17 cellular contexts compared by ENCODE assay signal in the genomic region with DNA sequence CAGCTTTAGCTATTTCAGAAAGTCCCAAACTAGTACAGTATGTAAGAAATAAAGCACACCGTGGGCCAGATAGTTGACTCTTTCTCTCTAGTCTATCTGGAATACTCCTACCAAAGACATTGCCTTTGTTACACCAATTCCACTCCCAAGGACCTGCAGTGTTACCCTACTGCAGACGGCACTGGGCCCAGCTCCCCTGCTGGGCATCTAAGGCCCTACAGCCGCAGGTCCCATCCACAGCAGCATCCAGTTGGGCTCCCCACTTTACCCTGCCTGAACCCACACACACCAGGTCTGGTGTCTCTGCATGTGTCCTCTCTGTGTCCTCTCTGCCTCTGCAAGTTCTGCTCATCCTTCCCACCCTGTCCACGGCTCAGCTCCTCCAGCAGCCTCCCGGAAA. TPM values are rescaled to one million over a fixed set of nuclear protein-coding genes. Genes with fewer than 3 reads are reported as not detected.
A peak's percentile ranks its signal among the peaks of the same experiment; 100 is the strongest.
DNase-seq lines count a peak whose midpoint lies in the region; ATAC-seq, FAIRE-seq and TF ChIP-seq lines count a peak whose summit lies in the region.
"Had no signal": no experiment of that assay in that cellular context is flagged by ENCODE, and none has a peak within 500 bp of the region (broad histone marks: within the 10 kb centered on the region; RNA-seq: fewer than 3 reads in every experiment).

No MANE protein-coding gene starts in this region.

- no peak overlapping the region for H3K4me2 ChIP-seq in HepG2 (ENCODE audit: low read depth, low read length)

- no peak for FAIRE-seq in HepG2 (lab: Jason Lieb, UNC)

- H3K27ac Mint-ChIP-seq in glutamatergic neuron (ENCODE audit: unreplicated experiment): no peak overlapping the region

- H3K9me3 Mint-ChIP-seq in glutamatergic neuron (ENCODE audit: unreplicated experiment): peaks cover 2% of the 10 kb centered on the region
- H3K9me3 Mint-ChIP-seq: activated naive CD4-positive, alpha-beta T cell treated with anti-CD3 and anti-CD28 coated beads for 36 hours had no signal

- H3K9me3 ChIP-seq in HepG2 (ENCODE audit: low read length) (no peaks in the 10 kb centered on the region), right lobe of liver (no peaks in the 10 kb centered on the region)
- H3K9me3 ChIP-seq: esophagus squamous epithelium had no signal

- H3K36me3 Mint-ChIP-seq in glutamatergic neuron (ENCODE audit: unreplicated experiment): no peaks in the 10 kb centered on the region

- ATAC-seq in HepG2 (peak; percentile 72), right lobe of liver (no peak), GM18909 (IDR thresholded peaks at IDR 0.05; ENCODE audit: poor library complexity, unreplicated experiment) (no peak)
- ATAC-seq: Panc1 had no signal

- TF ChIP-seq EP300 in HepG2 (IDR thresholded peaks at IDR 0.05; ENCODE audit: low read depth in 2 of 2, low read length in 2 of 2) (no peak), HepG2 (CRISPR knock-in tag; IDR thresholded peaks at IDR 0.05; ENCODE audit: borderline replicate concordance) (no peak)

- POLR2A ChIA-PET in HepG2 (lab: Yijun Ruan, JAX): no interaction called here

- no peaks in the 10 kb centered on the region for H3K79me2 ChIP-seq in HepG2 (ENCODE audit: insufficient read depth, low read length)

- in situ Hi-C loops in HepG2 (cut with HindIII; ENCODE audit: extremely low pct_ligation_motif_present, low pct_unique_long_range_greater_than_20kb): no loop called here

- no peaks in the 10 kb centered on the region for H3K27me3 ChIP-seq in HepG2 (ENCODE audit: control insufficient read depth in 1 of 2, insufficient read depth in 2 of 2, low read length in 2 of 2)
- H3K27me3 ChIP-seq in right lobe of liver: no peaks in the 10 kb centered on the region
- H3K27me3 ChIP-seq: esophagus squamous epithelium had no signal

- no peak overlapping the region for H2AFZ ChIP-seq in HepG2 (ENCODE audit: low read length)
- H2AFZ ChIP-seq: parathyroid adenoma had no signal

- 100% methylated on average over 5 of the region's 5 CpGs for WGBS in HepG2 (ENCODE audit: low lambda C conversion rate)
- WGBS in right lobe of liver (ENCODE audit: insufficient coverage, low coverage, low lambda C conversion rate, missing lambda C conversion rate): 71% methylated on average over 3 of the region's 5 CpGs

- H3K4me3 Mint-ChIP-seq in glutamatergic neuron (ENCODE audit: unreplicated experiment): no peak overlapping the region
- H3K4me3 Mint-ChIP-seq: activated naive CD4-positive, alpha-beta T cell treated with anti-CD3 and anti-CD28 coated beads for 36 hours had no signal

- CTCF ChIA-PET in HepG2 (lab: Yijun Ruan, JAX; ENCODE audit: low intra/inter-chr PET ratio, low total read pairs): no interaction called here

- no peak for DNase-seq in HepG2 (ENCODE audit: low spot score)
- no peak for DNase-seq in right lobe of liver
- DNase-seq in glutamatergic neuron: no peak
- DNase-seq in retina: no peak
- no peak for DNase-seq in NCI-H774 (lab: John Stamatoyannopoulos, UW)
- no peak for DNase-seq in HT-29 (ENCODE audit: low spot score)
- DNase-seq: activated CD4-positive, alpha-beta T cell treated with anti-CD3 and anti-CD28 coated beads, Interleukin-2, amount 50 U/mL, for 48 hours; activated naive CD4-positive, alpha-beta T cell treated with anti-CD3 and anti-CD28 coated beads for 36 hours; cerebellar nuclear complex; esophagus squamous epithelium; NCI-H1417; NCI-H446 had no signal

- intact Hi-C loops in HepG2 (cut with micrococcal nuclease; ENCODE audit: unreplicated experiment): no loop called here
- intact Hi-C loops in right lobe of liver (cut with DNase I): no loop called here

- no peak for TF ChIP-seq CTCF in HepG2 (CRISPR knock-in tag; IDR thresholded peaks at IDR 0.05)
- no peak for TF ChIP-seq CTCF in right lobe of liver (IDR thresholded peaks at IDR 0.05)
- 0 out of 2 replicates have a peak, but pooled peaks have one; percentile 16 for TF ChIP-seq CTCF in VCaP (conservative IDR thresholded peaks at IDR 0.05)
- peak; percentile 11 for TF ChIP-seq CTCF in glutamatergic neuron (IDR thresholded peaks at IDR 0.05; ENCODE audit: partially characterized antibody, unreplicated experiment)

- H3K27ac ChIP-seq in HepG2 (ENCODE audit: extremely low read length, insufficient read depth, low read length) (no peak overlapping the region), right lobe of liver (no peak overlapping the region), VCaP (no peak overlapping the region)
- H3K27ac ChIP-seq: parathyroid adenoma had no signal

- H3K36me3 ChIP-seq in HepG2 (replicated peaks in 1 of 2; ENCODE audit: control insufficient read depth in 1 of 2, insufficient read depth in 2 of 2, low read length in 2 of 2): peaks cover 56 to 87% of the 10 kb centered on the region in 2 experiments
- H3K36me3 ChIP-seq in right lobe of liver: peaks cover 0 to 63% (median 31%) of the 10 kb centered on the region in 4 donors

- TF ChIP-seq RAD21 in HepG2 (CRISPR knock-in tag; IDR thresholded peaks at IDR 0.05): no peak

- no TSS peak for BruUV-seq in HepG2 (replicated peaks; lab: Mats Ljungman, UMichigan)

- H3K4me1 Mint-ChIP-seq in glutamatergic neuron (ENCODE audit: low read depth, unreplicated experiment): peaks cover 5% of the 10 kb centered on the region

- H4K20me1 ChIP-seq in HepG2 (ENCODE audit: insufficient read depth, low read length): peaks cover 11% of the 10 kb centered on the region; the same call in 1 of the 2 replicates

- H3K27me3 Mint-ChIP-seq in glutamatergic neuron (ENCODE audit: unreplicated experiment): peaks cover 6% of the 10 kb centered on the region

- no peak overlapping the region for H3K9ac ChIP-seq in HepG2 (ENCODE audit: insufficient read depth, low read depth, low read length)
- H3K9ac ChIP-seq: parathyroid adenoma had no signal

- H3K4me1 ChIP-seq in HepG2 (ENCODE audit: insufficient read depth, low read length) (peaks cover 4% of the 10 kb centered on the region), right lobe of liver (peaks cover 0 to 29% (median 10%) of the 10 kb centered on the region in 4 donors)

- H3K4me3 ChIP-seq in HepG2 (replicated peaks in 1 of 3; ENCODE audit: insufficient read depth in 1 of 3, low read depth in 2 of 3, low read length in 3 of 3): no peak overlapping the region
- no peak overlapping the region for H3K4me3 ChIP-seq in right lobe of liver
- H3K4me3 ChIP-seq: esophagus squamous epithelium had no signal

- TF ChIP-seq POLR2A in HepG2 (IDR thresholded peaks at IDR 0.05; ENCODE audit: insufficient read depth in 1 of 2, low read depth in 2 of 2, low read length in 2 of 2) (no peak), right lobe of liver (IDR thresholded peaks at IDR 0.05) (no peak)

RNA-seq across cellular contexts. Expression of a gene that starts 22.5 kb away (rescaled TPM):
- 26.2 and 29.8 TPM in 2 replicates for total RNA-seq in HepG2 (2016; rRNA removed; fragmentation: Illumina TruSeq; extraction: Trizol)
- 11.3 and 13.0 TPM in 2 replicates for total RNA-seq in HepG2 (2016; cell fraction: cytosol; rRNA removed; fragmentation: Illumina TruSeq; extraction: Trizol; ENCODE audit: low read depth)
- total RNA-seq in HepG2 (2016; cell fraction: insoluble cytoplasmic fraction; rRNA removed; fragmentation: Illumina TruSeq; extraction: Trizol): 22.8 and 24.5 TPM in 2 replicates
- total RNA-seq in HepG2 (2016; cell fraction: membrane; rRNA removed; fragmentation: Illumina TruSeq; extraction: Trizol): 28.9 and 33.7 TPM in 2 replicates
- total RNA-seq in HepG2 (2016; cell fraction: nucleus; rRNA removed; fragmentation: Illumina TruSeq; extraction: Trizol): 16.2 and 22.2 TPM in 2 replicates
- polyA plus RNA-seq in HepG2 (2011; rRNA removed): 45.9 and 48.7 TPM in 2 replicates
- polyA plus RNA-seq in HepG2 (2011; cell fraction: cytosol; rRNA removed): 40.8 and 45.3 TPM in 2 replicates
- polyA plus RNA-seq in HepG2 (2011; cell fraction: nucleus; rRNA removed): 57.3 and 59.8 TPM in 2 replicates
- polyA plus RNA-seq in HepG2 (2012): 52.5 and 57.8 TPM in 2 replicates
- 16.8 and 17.8 TPM in 2 replicates for polyA plus RNA-seq in HepG2 (2016; cell fraction: cytosol; fragmentation: Illumina TruSeq; extraction: Trizol; ENCODE audit: low read depth)
- 26.4 and 35.7 TPM in 2 replicates for polyA plus RNA-seq in HepG2 (2016; cell fraction: insoluble cytoplasmic fraction; fragmentation: Illumina TruSeq; extraction: Trizol; ENCODE audit: low read depth)
- 31.5 and 33.1 TPM in 2 replicates for polyA plus RNA-seq in HepG2 (2016; cell fraction: membrane; fragmentation: Illumina TruSeq; extraction: Trizol; ENCODE audit: low read depth)
- polyA plus RNA-seq in HepG2 (2016; cell fraction: nucleus; fragmentation: Illumina TruSeq; extraction: Trizol; ENCODE audit: insufficient read depth, low read depth): 29.8 and 34.0 TPM in 2 replicates
- polyA minus RNA-seq in HepG2 (2011; rRNA and poly(A)+ RNA removed; ENCODE audit: low replicate concordance): 45.2 and 73.0 TPM in 2 replicates
- 45.8 and 51.1 TPM in 2 replicates for polyA minus RNA-seq in HepG2 (2011; cell fraction: cytosol; rRNA and poly(A)+ RNA removed)
- polyA minus RNA-seq in HepG2 (2011; cell fraction: nucleus; rRNA and poly(A)+ RNA removed): 50.0 and 60.3 TPM in 2 replicates
- 100 to 1,000 TPM in 1 of 6 experiments, 10 to 100 TPM in 5; 70.1 to 155 (median 79.1) TPM for total RNA-seq in right lobe of liver
- total RNA-seq in glutamatergic neuron (ENCODE audit: unreplicated experiment): 34.1 TPM
- 97.5 and 103 TPM in 2 replicates for total RNA-seq in HT-29 (2014; rRNA removed; shearing (Covaris generic))

RNA-seq across cellular contexts. Expression of a gene that starts 37.9 kb away (rescaled TPM):
- 31.9 and 33.8 TPM in 2 replicates for total RNA-seq in HepG2 (2016; rRNA removed; fragmentation: Illumina TruSeq; extraction: Trizol)
- 15.0 and 22.4 TPM in 2 replicates for total RNA-seq in HepG2 (2016; cell fraction: cytosol; rRNA removed; fragmentation: Illumina TruSeq; extraction: Trizol; ENCODE audit: low read depth)
- total RNA-seq in HepG2 (2016; cell fraction: insoluble cytoplasmic fraction; rRNA removed; fragmentation: Illumina TruSeq; extraction: Trizol): 27.5 and 35.1 TPM in 2 replicates
- 43.3 and 53.5 TPM in 2 replicates for total RNA-seq in HepG2 (2016; cell fraction: membrane; rRNA removed; fragmentation: Illumina TruSeq; extraction: Trizol)
- 37.4 and 44.4 TPM in 2 replicates for total RNA-seq in HepG2 (2016; cell fraction: nucleus; rRNA removed; fragmentation: Illumina TruSeq; extraction: Trizol)
- 1,506 and 1,892 TPM in 2 replicates for polyA plus RNA-seq in HepG2 (2011; rRNA removed)
- 1,827 and 1,911 TPM in 2 replicates for polyA plus RNA-seq in HepG2 (2011; cell fraction: cytosol; rRNA removed)
- polyA plus RNA-seq in HepG2 (2011; cell fraction: nucleus; rRNA removed): 579 and 581 TPM in 2 replicates
- 440 and 606 TPM in 2 replicates for polyA plus RNA-seq in HepG2 (2012)
- polyA plus RNA-seq in HepG2 (2016; cell fraction: cytosol; fragmentation: Illumina TruSeq; extraction: Trizol; ENCODE audit: low read depth): 58.7 and 88.7 TPM in 2 replicates
- polyA plus RNA-seq in HepG2 (2016; cell fraction: insoluble cytoplasmic fraction; fragmentation: Illumina TruSeq; extraction: Trizol; ENCODE audit: low read depth): 65.0 and 89.5 TPM in 2 replicates
- 111 and 130 TPM in 2 replicates for polyA plus RNA-seq in HepG2 (2016; cell fraction: membrane; fragmentation: Illumina TruSeq; extraction: Trizol; ENCODE audit: low read depth)
- polyA plus RNA-seq in HepG2 (2016; cell fraction: nucleus; fragmentation: Illumina TruSeq; extraction: Trizol; ENCODE audit: insufficient read depth, low read depth): 94.5 and 99.0 TPM in 2 replicates
- polyA minus RNA-seq in HepG2 (2011; rRNA and poly(A)+ RNA removed; ENCODE audit: low replicate concordance): 1.3 and 2,208 TPM in 2 replicates
- 329 and 350 TPM in 2 replicates for polyA minus RNA-seq in HepG2 (2011; cell fraction: cytosol; rRNA and poly(A)+ RNA removed)
- 159 and 243 TPM in 2 replicates for polyA minus RNA-seq in HepG2 (2011; cell fraction: nucleus; rRNA and poly(A)+ RNA removed)
- total RNA-seq in right lobe of liver: 100 to 1,000 TPM; 192 to 869 (median 343) TPM
- 20.4 TPM for total RNA-seq in glutamatergic neuron (ENCODE audit: unreplicated experiment)
- 35.0 and 36.4 TPM in 2 replicates for total RNA-seq in HT-29 (2014; rRNA removed; shearing (Covaris generic))
- total RNA-seq: activated naive CD4-positive, alpha-beta T cell treated with anti-CD3 and anti-CD28 coated beads for 36 hours; T-helper 1 cell treated with Interleukin-12 subunit alpha and Interleukin-12 subunit beta and Interleukin-4 antibody, amounts not matched to agents 30 ng/mL and 1 ng/mL, for 36 hours had no signal

Comparison
In these comparisons a context has a peak if more than half of its experiments do, and no peak if none do; other contexts are left out.
1. CTCF ChIP-seq: peak in VCaP (single experiment) and glutamatergic neuron (single experiment); none in HepG2 (single experiment) and right lobe of liver (0 of 4).